8 cellular contexts compared by ENCODE assay signal in the genomic region with DNA sequence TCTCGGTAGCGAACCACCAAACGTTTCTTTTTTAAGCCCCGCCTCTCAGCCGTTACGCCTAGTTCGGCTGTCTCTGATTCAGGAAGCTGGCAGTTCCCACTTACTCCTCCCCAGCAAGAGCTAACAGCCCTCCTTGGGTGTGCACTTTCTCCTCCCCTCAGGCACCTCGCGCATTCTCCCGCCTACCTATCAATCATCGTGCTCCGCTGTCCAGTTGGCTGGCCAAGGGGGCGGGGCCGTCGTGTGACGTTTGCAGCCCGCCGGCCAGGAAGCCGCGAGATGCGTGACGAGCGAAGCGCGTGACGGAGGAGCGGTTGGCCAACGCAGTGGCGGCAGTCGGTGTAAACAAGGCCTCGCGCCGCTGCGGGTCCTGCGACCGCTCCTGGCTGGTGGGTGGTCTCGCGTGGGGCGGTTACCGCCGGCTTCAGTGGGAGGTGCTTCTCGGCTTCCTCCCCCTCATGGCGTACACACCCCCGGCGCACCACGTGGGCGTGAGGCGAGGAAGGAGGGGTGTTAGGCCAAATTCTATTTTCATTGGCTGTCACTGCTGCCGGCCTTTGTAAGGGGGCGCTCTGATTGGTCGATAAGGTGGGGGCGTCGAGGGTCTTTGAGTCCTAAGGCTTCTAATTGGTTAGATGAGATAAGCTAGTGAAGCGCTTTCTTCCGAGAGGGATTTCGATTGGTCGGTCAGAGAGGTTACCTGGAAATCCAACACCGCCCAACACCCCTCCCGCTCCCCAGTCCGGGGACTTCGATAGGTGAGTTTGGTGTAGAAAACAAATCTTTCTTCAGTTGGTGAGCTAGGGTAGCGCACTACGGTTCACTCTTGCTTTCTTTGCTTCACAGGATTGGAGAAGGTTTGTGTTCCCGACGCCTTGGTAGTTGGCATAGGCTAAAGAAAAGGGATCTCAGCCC.
A peak's percentile ranks its signal among the peaks of the same experiment; 100 is the strongest.
DNase-seq lines count a peak whose midpoint lies in the region; ATAC-seq and TF ChIP-seq lines count a peak whose summit lies in the region.

Gene DCAF11, plus strand, starts transcription at position 242 of the 915 bp plus-strand sequence. CDS start 818 bp downstream, outside the sequence.
Gene NRL, minus strand, starts transcription at position 414 of the 915 bp plus-strand sequence. CDS start 32,101 bp downstream, outside the sequence.

- peak; percentile 76 for ATAC-seq in HG02588 (IDR thresholded peaks at IDR 0.05; ENCODE audit: unreplicated experiment)

- no peak for TF ChIP-seq CTCF in GM06990 (IDR thresholded peaks at IDR 0.05; ENCODE audit: insufficient read depth, low read length, poor library complexity, severe bottlenecking)

- DNase-seq in GM06990 (ENCODE audit: extremely low read depth, insufficient read length) (peak; percentile 99), NCI-H1048 (lab: John Stamatoyannopoulos, UW) (peak; percentile 96), SK-N-MC (ENCODE audit: low read depth, low spot score) (peak; percentile 99), globus pallidus (ENCODE audit: low spot score) (peak; percentile 100), non-pigmented ciliary epithelial cell (ENCODE audit: low read depth) (peak; percentile 100), superior temporal gyrus (ENCODE audit: extremely low spot score) (peak; percentile 99)

- H3K36me3 Mint-ChIP-seq in activated naive CD4-positive, alpha-beta T cell treated with anti-CD3 and anti-CD28 coated beads, Interleukin-2, amount 50 U/mL, for 24 hours = peaks cover 4% of the 10 kb centered on the region

- H3K9me3 Mint-ChIP-seq in activated naive CD4-positive, alpha-beta T cell treated with anti-CD3 and anti-CD28 coated beads, Interleukin-2, amount 50 U/mL, for 24 hours = no peaks in the 10 kb centered on the region

- H3K36me3 ChIP-seq in GM06990 (ENCODE audit: control insufficient read depth, insufficient read depth, low read length) = peaks cover 25% of the 10 kb centered on the region
- peaks cover 14% of the 10 kb centered on the region; the same call in 1 of the 2 replicates for H3K36me3 ChIP-seq in SK-N-MC (ENCODE audit: insufficient read depth, low read length)

- H3K27me3 Mint-ChIP-seq in activated naive CD4-positive, alpha-beta T cell treated with anti-CD3 and anti-CD28 coated beads, Interleukin-2, amount 50 U/mL, for 24 hours = no peaks in the 10 kb centered on the region

- peaks cover 31% of the 10 kb centered on the region for H3K4me1 Mint-ChIP-seq in activated naive CD4-positive, alpha-beta T cell treated with anti-CD3 and anti-CD28 coated beads, Interleukin-2, amount 50 U/mL, for 24 hours

- H3K4me3 ChIP-seq in GM06990 (replicated peaks; ENCODE audit: low read depth, low read length) (peak within 1 kb of the TSS; percentile 72), SK-N-MC (peak within 1 kb of the TSS; percentile 96)

- H3K27ac ChIP-seq in SK-N-MC = peak within 1 kb of the TSS; percentile 94

- peak within 1 kb of the TSS; percentile 97 for H3K4me3 Mint-ChIP-seq in activated naive CD4-positive, alpha-beta T cell treated with anti-CD3 and anti-CD28 coated beads, Interleukin-2, amount 50 U/mL, for 24 hours

- no peaks in the 10 kb centered on the region for H3K9me3 ChIP-seq in SK-N-MC (ENCODE audit: low read depth, low read length)

- H3K27ac Mint-ChIP-seq in activated naive CD4-positive, alpha-beta T cell treated with anti-CD3 and anti-CD28 coated beads, Interleukin-2, amount 50 U/mL, for 24 hours = peak within 1 kb of the TSS; percentile 99

- peak within 1 kb of the TSS; percentile 87 for H3K9ac ChIP-seq in SK-N-MC (ENCODE audit: insufficient read length)

- no peaks in the 10 kb centered on the region for H3K27me3 ChIP-seq in GM06990 (replicated peaks; ENCODE audit: control insufficient read depth, insufficient read depth, low read length)

Comparison
In these comparisons a context has a peak if more than half of its experiments do, and no peak if none do; other contexts are left out.
1. Peak in every context shown above with its lines: DNase-seq, ATAC-seq, H3K4me3 ChIP-seq and H3K27ac ChIP-seq.